In genomic region chr12:93713060-93713459, GRCh38 we compare ENCODE assay signal across 21 cellular contexts. TPM values are rescaled to one million over a fixed set of nuclear protein-coding genes. Genes with fewer than 3 reads are reported as not detected.
DNase-seq lines count a peak whose midpoint lies in the region; ATAC-seq and TF ChIP-seq lines count a peak whose summit lies in the region.
"Had no signal": no experiment of that assay in that cellular context is flagged by ENCODE, and none has a peak within 500 bp of the region (broad histone marks: within the 10 kb centered on the region; RNA-seq: fewer than 3 reads in every experiment).

No MANE protein-coding gene starts in this region.

- TF ChIP-seq POLR2A in sigmoid colon (IDR thresholded peaks at IDR 0.05), result no peak

- H3K4me1 ChIP-seq in sigmoid colon, result peaks cover 0 to 44% (median 29%) of the 10 kb centered on the region in 4 donors
- H3K4me1 ChIP-seq: BE2C had no signal

- no peak overlapping the region for H3K4me3 ChIP-seq in sigmoid colon
- H3K4me3 ChIP-seq: GM23338, MG63, SK-N-MC had no signal

- TF ChIP-seq CTCF in sigmoid colon (IDR thresholded peaks at IDR 0.05) (no peak), GM20000 (IDR thresholded peaks at IDR 0.05; ENCODE audit: extremely low read depth, missing control alignments) (no peak), HFFc6 (IDR thresholded peaks at IDR 0.05) (no peak)

- peaks cover 0 to 4% (median 0%) of the 10 kb centered on the region in 4 donors for H3K9me3 ChIP-seq in sigmoid colon

- H3K27me3 ChIP-seq in sigmoid colon, result no peaks in the 10 kb centered on the region
- H3K27me3 ChIP-seq: BE2C, MG63 had no signal

- peaks cover 36% of the 10 kb centered on the region for H3K36me3 Mint-ChIP-seq in HFFc6 (ENCODE audit: low read depth)

- intact Hi-C loops in Right ventricle myocardium inferior (cut with DNase I) (no loop called here), cardiac septum (cut with DNase I) (no loop called here), left ventricle myocardium superior (cut with micrococcal nuclease) (no loop called here), sigmoid colon (cut with DNase I) (no loop called here)

- H3K4me3 Mint-ChIP-seq in HFFc6, result no peak overlapping the region
- H3K4me3 Mint-ChIP-seq: CD4-positive, alpha-beta memory T cell; GM23338 had no signal

- no peaks in the 10 kb centered on the region for H3K27me3 Mint-ChIP-seq in HFFc6 (ENCODE audit: insufficient read depth)
- H3K27me3 Mint-ChIP-seq: CD4-positive, alpha-beta memory T cell had no signal

- peak overlapping the region in 3 of 4 donors; percentile 77 to 82 (median 80) for H3K27ac ChIP-seq in sigmoid colon
- H3K27ac ChIP-seq: 22Rv1, SK-N-MC had no signal

- H3K27ac Mint-ChIP-seq in HFFc6, result no peak overlapping the region
- H3K27ac Mint-ChIP-seq: CD4-positive, alpha-beta memory T cell; GM23338 had no signal

- no peak for TF ChIP-seq EP300 in sigmoid colon (IDR thresholded peaks at IDR 0.05)

- H3K9me3 Mint-ChIP-seq in HFFc6, result peaks cover 36% of the 10 kb centered on the region

- peak; percentile 47 for ATAC-seq in Right ventricle myocardium inferior
- ATAC-seq in left ventricle myocardium superior, result peak; percentile 66
- ATAC-seq: GM23338, HepG2 had no signal

- peaks cover 0 to 5% (median 2%) of the 10 kb centered on the region in 4 donors for H3K36me3 ChIP-seq in sigmoid colon
- H3K36me3 ChIP-seq: BE2C had no signal

- peaks cover 31% of the 10 kb centered on the region for H3K4me1 Mint-ChIP-seq in HFFc6 (ENCODE audit: low read depth)

- WGBS in sigmoid colon, 2 donors, result 84 to 86% methylated on average over 5 of the region's 5 CpGs

- DNase-seq in Right ventricle myocardium inferior (ENCODE audit: missing footprints) (no peak), cardiac septum (ENCODE audit: low spot score) (no peak), left ventricle myocardium superior (no peak), sigmoid colon (no peak), GM20000 (ENCODE audit: low spot score) (no peak), AG08395 (ENCODE audit: low spot score) (no peak), HFFc6 (no peak)
- no peak for DNase-seq in activated CD4-positive, alpha-beta T cell treated with anti-CD3 and anti-CD28 coated beads, Interleukin-2, amount 50 U/mL, for 1 hour
- DNase-seq: BE2C; CD4-positive, alpha-beta memory T cell; DMS79; MG63; NCI-H1105; NCI-H1694; NCI-H2107; NCI-H2227 treated with DMSO at 0.1 percent for 48 hours; NCI-H524 had no signal

RNA-seq across cellular contexts. Expression of gene CRADD, which starts 35.9 kb away (rescaled TPM):
- 40.3 TPM for total RNA-seq in Right ventricle myocardium inferior
- total RNA-seq in cardiac septum, result 50.8 TPM
- 30.4 TPM for total RNA-seq in left ventricle myocardium superior
- total RNA-seq in sigmoid colon, result 10 to 100 TPM; 43.7 to 98.9 (median 61.0) TPM
- 10 to 100 TPM; 14.1 to 39.1 (median 27.0) TPM for polyA plus RNA-seq in sigmoid colon
- 10 to 100 TPM; 15.3 to 20.1 (median 17.9) TPM for total RNA-seq in HFFc6 (2021; fragmentation: NEBNext Ultra II Directional; extraction: Animal tissue kit (Norgen Biotek cat#: 25700))
